8 cellular contexts compared by ENCODE assay signal in the genomic region with DNA sequence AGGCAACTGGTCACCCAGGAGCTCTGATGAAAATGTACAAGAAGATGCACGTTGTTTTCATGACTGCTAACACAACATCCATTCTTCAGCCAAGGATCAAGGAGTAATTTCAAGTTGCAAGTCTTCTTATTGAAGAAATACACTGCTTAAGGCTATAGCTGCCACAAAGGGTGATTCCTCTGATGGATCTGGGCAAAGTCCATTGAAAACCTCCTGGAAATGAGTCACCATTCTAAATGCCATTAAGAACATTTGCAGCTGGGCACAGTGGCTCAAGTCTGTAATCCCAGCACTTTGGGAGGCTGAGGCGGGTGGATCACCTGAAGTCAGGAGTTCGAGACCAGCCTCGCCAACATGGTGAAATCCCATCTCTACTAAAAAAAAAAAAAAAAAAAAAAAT.
DNase-seq lines count a peak whose midpoint lies in the region; ATAC-seq, FAIRE-seq and TF ChIP-seq lines count a peak whose summit lies in the region.
"Not testable (repeated sequence)": the region's sequence is repeated elsewhere in the genome, so short reads cannot be mapped to it uniquely, and the experiment has no call there.

No MANE protein-coding gene starts in this region.

- FAIRE-seq in H54 (lab: Jason Lieb, UNC) (peak; percentile 60), endothelial cell of umbilical vein (lab: Jason Lieb, UNC) (peak; percentile 8)

- intact Hi-C loops in activated CD4-positive, alpha-beta T cell treated with anti-CD3 and anti-CD28 coated beads, Interleukin-2, amount 10 ng/mL, durations not matched to agents 24 days and 14 days (cut with micrococcal nuclease); endothelial cell of umbilical vein (cut with micrococcal nuclease); left colon (cut with DNase I, micrococcal nuclease): not testable (repeated sequence)

- H3K4me2 ChIP-seq in endothelial cell of umbilical vein (ENCODE audit: insufficient read depth, low read length) = not testable (repeated sequence)

- CTCF ChIA-PET in endothelial cell of umbilical vein (lab: Charles Lee) = interaction anchor here (1.3 kb wide), 1 partner anchor 9 kb away, joined by 3 read pairs; no protein-coding TSS in a partner anchor

- not testable (repeated sequence) for H3K9me3 ChIP-seq in endothelial cell of umbilical vein (replicated peaks; ENCODE audit: control insufficient read depth, insufficient read depth, low read length)

- not testable (repeated sequence) for H3K4me3 ChIP-seq in endothelial cell of umbilical vein (replicated peaks in 1 of 3; ENCODE audit: insufficient read depth in 1 of 3, low read depth in 1 of 3, low read length in 3 of 3); fibroblast of pulmonary artery (replicated peaks; ENCODE audit: low read depth, low read length)

- not testable (repeated sequence) for TF ChIP-seq CTCF in endothelial cell of umbilical vein (IDR thresholded peaks at IDR 0.05; ENCODE audit: extremely low read depth in 1 of 2, insufficient read depth in 1 of 2, low read depth in 1 of 2, low read length in 2 of 2); fibroblast of pulmonary artery (IDR thresholded peaks at IDR 0.05; ENCODE audit: low read length, missing control alignments)

- H3K79me2 ChIP-seq in endothelial cell of umbilical vein (ENCODE audit: control insufficient read depth, insufficient read depth, low read length) = not testable (repeated sequence)

- H3K36me3 Mint-ChIP-seq in activated CD4-positive, alpha-beta T cell treated with anti-CD3 and anti-CD28 coated beads, Interleukin-2, amount 10 ng/mL, durations not matched to agents 24 days and 14 days (ENCODE audit: low read depth) = peaks cover 27% of the 10 kb centered on the region

- H3K27me3 Mint-ChIP-seq in activated CD4-positive, alpha-beta T cell treated with anti-CD3 and anti-CD28 coated beads, Interleukin-2, amount 10 ng/mL, durations not matched to agents 24 days and 14 days = not testable (repeated sequence)

- peak; percentile 93 for ATAC-seq in left colon

- H3K27ac ChIP-seq in endothelial cell of umbilical vein (ENCODE audit: insufficient read depth, low read depth, low read length) = not testable (repeated sequence)

- peaks cover 28% of the 10 kb centered on the region for H3K4me1 Mint-ChIP-seq in activated CD4-positive, alpha-beta T cell treated with anti-CD3 and anti-CD28 coated beads, Interleukin-2, amount 10 ng/mL, durations not matched to agents 24 days and 14 days

- not testable (repeated sequence) for H3K9me1 ChIP-seq in endothelial cell of umbilical vein (replicated peaks; ENCODE audit: control insufficient read depth, extremely low read depth, insufficient read depth, low read length)

- H3K4me1 ChIP-seq in endothelial cell of umbilical vein (ENCODE audit: control insufficient read depth, extremely low read depth, insufficient read depth, low read length) = not testable (repeated sequence)

- POLR2A ChIA-PET in endothelial cell of umbilical vein (lab: Charles Lee) = interaction anchor here (0.7 kb wide), 1 partner anchor 189 kb away, joined by 3 read pairs; no protein-coding TSS in a partner anchor

- H3K4me3 Mint-ChIP-seq in activated CD4-positive, alpha-beta T cell treated with anti-CD3 and anti-CD28 coated beads, Interleukin-2, amount 10 ng/mL, durations not matched to agents 24 days and 14 days = not testable (repeated sequence)

- not testable (repeated sequence) for H2AFZ ChIP-seq in endothelial cell of umbilical vein (ENCODE audit: low read depth, low read length)

- not testable (repeated sequence) for H3K36me3 ChIP-seq in endothelial cell of umbilical vein (ENCODE audit: control insufficient read depth in 2 of 2, extremely low read depth in 1 of 2, insufficient read depth in 2 of 2, low read length in 2 of 2)

- H3K9me3 Mint-ChIP-seq in activated CD4-positive, alpha-beta T cell treated with anti-CD3 and anti-CD28 coated beads, Interleukin-2, amount 10 ng/mL, durations not matched to agents 24 days and 14 days = not testable (repeated sequence)

- not testable (repeated sequence) for H3K27ac Mint-ChIP-seq in activated CD4-positive, alpha-beta T cell treated with anti-CD3 and anti-CD28 coated beads, Interleukin-2, amount 10 ng/mL, durations not matched to agents 24 days and 14 days

- H4K20me1 ChIP-seq in endothelial cell of umbilical vein (replicated peaks; ENCODE audit: control insufficient read depth, extremely low read depth, insufficient read depth, low read length) = not testable (repeated sequence)

- not testable (repeated sequence) for TF ChIP-seq POLR2A in H54 (IDR thresholded peaks at IDR 0.05; ENCODE audit: low read depth, low read length); endothelial cell of umbilical vein (IDR thresholded peaks at IDR 0.05; ENCODE audit: low read depth, low read length)

- DNase-seq in COLO829 (ENCODE audit: low spot score) (peak; percentile 36), M059J (ENCODE audit: low read depth) (peak; percentile 59), endothelial cell of umbilical vein (ENCODE audit: low read depth, low spot score) (peak; percentile 8), fibroblast of pulmonary artery (ENCODE audit: low read depth) (peak; percentile 10), renal cortical epithelial cell (ENCODE audit: low read depth) (peak; percentile 87)
- DNase-seq in H54 (ENCODE audit: insufficient read length, low spot score); left colon: not testable (repeated sequence)
- peak; percentile 26 for DNase-seq in activated CD4-positive, alpha-beta T cell treated with anti-CD3 and anti-CD28 coated beads, Interleukin-2, amount 10 ng/mL, durations not matched to agents 24 days and 14 days

- H3K27me3 ChIP-seq in endothelial cell of umbilical vein (ENCODE audit: control insufficient read depth in 2 of 2, insufficient read depth in 2 of 2, low read length in 2 of 2) = not testable (repeated sequence)

- not testable (repeated sequence) for BruUV-seq in endothelial cell of umbilical vein (replicated peaks; lab: Mats Ljungman, UMichigan)

- dilution Hi-C loops in endothelial cell of umbilical vein (cut with MboI; ENCODE audit: extremely low pct_ligation_motif_present, low sequenced_read_pairs) = not testable (repeated sequence)

- H3K9ac ChIP-seq in endothelial cell of umbilical vein (replicated peaks; ENCODE audit: extremely low read depth, insufficient read depth, low read length) = not testable (repeated sequence)

TF ChIP-seq in endothelial cell of umbilical vein, 7 proteins besides CTCF, POLR2A, EP300 and RAD21:
- TF ChIP-seq FOS (IDR thresholded peaks at IDR 0.05; ENCODE audit: borderline replicate concordance, insufficient read depth, low read length) = peak; percentile 15
